Comparison of ENCODE assay signal across 9 cellular contexts in the genomic region with DNA sequence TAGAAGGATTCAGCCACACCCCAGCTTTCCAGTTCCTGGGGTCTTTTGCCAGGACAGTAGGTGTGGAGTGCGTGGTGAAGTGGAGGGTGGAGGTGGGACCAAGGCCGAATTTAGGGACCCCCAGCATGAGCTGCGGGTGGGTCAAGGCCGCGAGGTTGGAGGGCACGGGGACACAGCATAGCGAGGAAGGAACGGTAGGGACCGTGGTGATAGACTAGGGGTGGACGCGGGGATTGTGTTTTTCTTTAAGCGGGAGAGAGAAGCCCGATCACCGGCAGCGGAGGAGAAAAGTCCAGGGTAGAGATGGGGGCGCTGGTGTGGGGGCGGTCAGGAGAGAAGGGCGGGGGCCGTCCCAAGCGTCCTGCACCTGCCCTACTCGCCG. TPM values are rescaled to one million over a fixed set of nuclear protein-coding genes. Genes with fewer than 3 reads are reported as not detected.
DNase-seq lines count a peak whose midpoint lies in the region; ATAC-seq and TF ChIP-seq lines count a peak whose summit lies in the region.
"Had no signal": no experiment of that assay in that cellular context is flagged by ENCODE, and none has a peak within 500 bp of the region (broad histone marks: within the 10 kb centered on the region; RNA-seq: fewer than 3 reads in every experiment).

No MANE protein-coding gene starts in this region.

- peak overlapping the region; percentile 78 for H3K4me2 ChIP-seq in parathyroid adenoma (ENCODE audit: low read length)

- no peaks in the 10 kb centered on the region for H3K9me3 ChIP-seq in CD8-positive, alpha-beta T cell (ENCODE audit: low read length)
- H3K9me3 ChIP-seq in RWPE2 (ENCODE audit: severe bottlenecking) (no peaks in the 10 kb centered on the region), esophagus muscularis mucosa (peaks cover 0 to 9% (median 5%) of the 10 kb centered on the region in 4 donors), parathyroid adenoma (ENCODE audit: control insufficient read depth, low read length) (no peaks in the 10 kb centered on the region)

- no peak for ATAC-seq in CD8-positive, alpha-beta T cell
- ATAC-seq in RWPE2 (ENCODE audit: low read depth), result no peak; the same call in 2 of the 3 replicates

- H3K36me3 ChIP-seq in CD8-positive, alpha-beta T cell (ENCODE audit: insufficient read depth, low read length), result no peaks in the 10 kb centered on the region
- H3K36me3 ChIP-seq in RWPE2 (ENCODE audit: low read depth), result no peaks in the 10 kb centered on the region
- H3K36me3 ChIP-seq in esophagus muscularis mucosa, result no peaks in the 10 kb centered on the region
- H3K36me3 ChIP-seq in parathyroid adenoma (ENCODE audit: control insufficient read depth, insufficient read depth, low read length), result no peaks in the 10 kb centered on the region

- intact Hi-C loops in CD8-positive, alpha-beta T cell (cut with DNase I, micrococcal nuclease), result no loop called here
- intact Hi-C loops in esophagus muscularis mucosa (cut with DNase I), result no loop called here

- TF ChIP-seq CTCF in CD8-positive, alpha-beta T cell (IDR thresholded peaks at IDR 0.05), result no peak
- no peak for TF ChIP-seq CTCF in RWPE2 (IDR thresholded peaks at IDR 0.05; ENCODE audit: poor library complexity, severe bottlenecking)
- TF ChIP-seq CTCF in esophagus muscularis mucosa (IDR thresholded peaks at IDR 0.05), result no peak
- no peak for TF ChIP-seq CTCF in parathyroid adenoma (IDR thresholded peaks at IDR 0.05)

- no peaks in the 10 kb centered on the region for H3K9me3 Mint-ChIP-seq in CD8-positive, alpha-beta T cell

- H3K36me3 Mint-ChIP-seq in CD8-positive, alpha-beta T cell, result no peaks in the 10 kb centered on the region

- peak overlapping the region; percentile 49 for H2AFZ ChIP-seq in parathyroid adenoma

- peaks cover 22% of the 10 kb centered on the region for H3K27me3 ChIP-seq in CD8-positive, alpha-beta T cell (ENCODE audit: insufficient read depth, low read length)
- peaks cover 10% of the 10 kb centered on the region for H3K27me3 ChIP-seq in RWPE2 (ENCODE audit: insufficient read depth, poor library complexity, severe bottlenecking)
- peaks cover 0 to 80% (median 27%) of the 10 kb centered on the region in 4 donors for H3K27me3 ChIP-seq in esophagus muscularis mucosa
- peaks cover 3% of the 10 kb centered on the region for H3K27me3 ChIP-seq in parathyroid adenoma (ENCODE audit: control insufficient read depth, insufficient read depth, low read length)

- peaks cover 8% of the 10 kb centered on the region for H3K4me1 Mint-ChIP-seq in CD8-positive, alpha-beta T cell (ENCODE audit: low read depth)

- no peak for DNase-seq in CD8-positive, alpha-beta T cell
- DNase-seq in RWPE2 (ENCODE audit: low spot score), result no peak
- DNase-seq in esophagus muscularis mucosa (ENCODE audit: extremely low spot score), result no peak
- DNase-seq in NCI-H1694 (lab: John Stamatoyannopoulos, UW), result no peak
- DNase-seq in NCI-H1436 treated with DMSO at 0.1 percent for 48 hours (lab: John Stamatoyannopoulos, UW), result no peak
- DNase-seq in NCI-H1694 treated with DMSO at 0.1 percent for 48 hours (lab: John Stamatoyannopoulos, UW), result no peak
- no peak for DNase-seq in NCI-H2196 (lab: John Stamatoyannopoulos, UW; ENCODE audit: unreplicated experiment)

- H3K27ac ChIP-seq in CD8-positive, alpha-beta T cell (ENCODE audit: low read depth, low read length), result no peak overlapping the region
- H3K27ac ChIP-seq in RWPE2 (ENCODE audit: poor library complexity, severe bottlenecking), result no peak overlapping the region
- no peak overlapping the region for H3K27ac ChIP-seq in esophagus muscularis mucosa (replicated peaks in 1 of 4)
- H3K27ac ChIP-seq in parathyroid adenoma, result no peak overlapping the region

- TF ChIP-seq EP300 in esophagus muscularis mucosa (IDR thresholded peaks at IDR 0.05), result no peak

- H3K27ac Mint-ChIP-seq in CD8-positive, alpha-beta T cell, result no peak overlapping the region

- TF ChIP-seq POLR2A in esophagus muscularis mucosa (IDR thresholded peaks at IDR 0.05; ENCODE audit: low read depth), result no peak

- no peaks in the 10 kb centered on the region for H3K79me2 ChIP-seq in parathyroid adenoma

- H3K27me3 Mint-ChIP-seq in CD8-positive, alpha-beta T cell (ENCODE audit: low read depth), result peaks cover 45% of the 10 kb centered on the region

- H3K9ac ChIP-seq in parathyroid adenoma, result no peak overlapping the region

- POLR2A ChIA-PET in CD8-positive, alpha-beta T cell (lab: Charles Lee), result no interaction called here

- peak overlapping the region; percentile 71 for H3K4me3 Mint-ChIP-seq in CD8-positive, alpha-beta T cell

- peak overlapping the region; percentile 35 for H3K4me3 ChIP-seq in CD8-positive, alpha-beta T cell (ENCODE audit: low read depth, low read length)
- H3K4me3 ChIP-seq in RWPE2 (ENCODE audit: severe bottlenecking) (peak overlapping the region; percentile 31), esophagus muscularis mucosa (peak overlapping the region; percentile 12 to 37 (median 36)), parathyroid adenoma (ENCODE audit: low read depth, low read length) (peak overlapping the region; percentile 36)

- CTCF ChIA-PET in CD8-positive, alpha-beta T cell (lab: Charles Lee), result interaction anchor here (1.2 kb wide), 1 partner anchor 95 kb away, joined by 3 read pairs; no protein-coding TSS in a partner anchor

- H3K4me1 ChIP-seq in CD8-positive, alpha-beta T cell (ENCODE audit: insufficient read depth, low read length), result peaks cover 12% of the 10 kb centered on the region
- H3K4me1 ChIP-seq in RWPE2 (ENCODE audit: insufficient read depth, poor library complexity, severe bottlenecking) (peaks cover 8% of the 10 kb centered on the region), esophagus muscularis mucosa (peaks cover 9 to 14% (median 11%) of the 10 kb centered on the region in 4 donors), parathyroid adenoma (no peaks in the 10 kb centered on the region)

- 3% methylated on average over 21 of the region's 22 CpGs for WGBS in esophagus muscularis mucosa

RNA-seq across cellular contexts. Expression of a gene that starts 0.3 kb away (rescaled TPM):
- under 1 TPM in 1 of 2 experiments, not detected in 1; 0.05 TPM for total RNA-seq in CD8-positive, alpha-beta T cell
- not detected for total RNA-seq in esophagus muscularis mucosa
- total RNA-seq: glomerular endothelial cell had no signal
